In the genomic region with DNA sequence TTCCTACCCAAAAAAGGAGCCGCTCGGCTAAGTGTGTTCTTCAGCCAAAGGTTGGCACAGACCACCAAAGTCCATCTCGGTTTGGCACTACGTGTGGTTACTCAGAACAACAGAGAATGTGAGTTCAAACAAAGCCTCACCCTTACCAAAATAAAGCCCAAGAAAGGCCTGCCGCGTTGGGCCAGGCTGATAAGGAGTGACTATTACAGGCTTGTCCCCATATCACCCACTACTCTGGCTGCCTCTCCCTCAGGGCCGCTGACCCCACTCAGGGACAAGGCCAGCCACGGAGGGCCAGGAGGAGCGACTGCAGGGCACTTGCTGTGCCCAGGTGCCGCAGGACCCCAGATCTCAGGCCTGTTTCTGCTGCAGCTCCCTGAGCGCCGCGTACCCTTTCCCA, we compare ENCODE assay signal across 24 cellular contexts. TPM values are rescaled to one million over a fixed set of nuclear protein-coding genes. Genes with fewer than 3 reads are reported as not detected.
DNase-seq lines count a peak whose midpoint lies in the region; ATAC-seq and TF ChIP-seq lines count a peak whose summit lies in the region.
"Had no signal": no experiment of that assay in that cellular context is flagged by ENCODE, and none has a peak within 500 bp of the region (broad histone marks: within the 10 kb centered on the region; RNA-seq: fewer than 3 reads in every experiment).

No MANE protein-coding gene starts in this region.

- H3K4me1 ChIP-seq in mucosa of descending colon (ENCODE audit: low read depth) (peaks cover 19% of the 10 kb centered on the region), thoracic aorta (ENCODE audit: control insufficient read depth in 1 of 2, low read depth in 2 of 2) (peaks cover 50 to 86% of the 10 kb centered on the region in 2 donors)

- TF ChIP-seq CTCF in mucosa of descending colon (IDR thresholded peaks at IDR 0.05) = no peak
- TF ChIP-seq CTCF in thoracic aorta (IDR thresholded peaks at IDR 0.05) = no peak

- H3K4me3 Mint-ChIP-seq in T-cell = no peak overlapping the region
- H3K4me3 Mint-ChIP-seq: activated B cell treated with CpG ODN at 0.5 μM for 24 hours; activated CD8-positive, alpha-beta T cell treated with anti-CD3 and anti-CD28 coated beads, Interleukin-2, amount 10 ng/mL, durations not matched to agents 7 days and 5 days; activated naive CD8-positive, alpha-beta T cell; activated T-cell treated with anti-CD3 and anti-CD28 coated beads, Interleukin-2, amount 50 U/mL, for 4 hours; CD4-positive, alpha-beta memory T cell; naive thymus-derived CD8-positive, alpha-beta T cell; T-helper 2 cell treated with Interferon-gamma antibody and Interleukin-4, amounts not matched to agents 5 μg/mL and 100 μg/mL, for 36 hours had no signal

- no peaks in the 10 kb centered on the region for H3K27me3 Mint-ChIP-seq in T-cell
- H3K27me3 Mint-ChIP-seq: activated B cell treated with CpG ODN at 0.5 μM for 24 hours; activated naive CD8-positive, alpha-beta T cell; CD4-positive, alpha-beta memory T cell; naive thymus-derived CD8-positive, alpha-beta T cell had no signal

- H3K4me3 ChIP-seq in mucosa of descending colon = no peak overlapping the region
- peak overlapping the region; percentile 31 for H3K4me3 ChIP-seq in thoracic aorta
- H3K4me3 ChIP-seq: lung, Peyer's patch had no signal

- peak; percentile 90 for DNase-seq in astrocyte of the hippocampus (ENCODE audit: low read depth, low spot score)
- DNase-seq in Right ventricle myocardium superior = peak; percentile 73
- DNase-seq in mucosa of descending colon = peak in 2 of 3 donors; percentile 30 to 39
- no peak for DNase-seq in thoracic aorta (ENCODE audit: low spot score)
- DNase-seq in T-cell = no peak
- no peak for DNase-seq in activated T-cell treated with anti-CD3 and anti-CD28 coated beads, Interleukin-2, amount 50 U/mL, for 48 hours
- DNase-seq: activated B cell treated with CpG ODN at 0.5 μM for 24 hours; activated CD8-positive, alpha-beta T cell treated with anti-CD3 and anti-CD28 coated beads, Interleukin-2, amount 10 ng/mL, durations not matched to agents 7 days and 5 days; activated T-cell treated with anti-CD3 and anti-CD28 coated beads, Interleukin-2, amount 50 U/mL, for 4 hours; CD4-positive, alpha-beta memory T cell; DMS153; naive thymus-derived CD8-positive, alpha-beta T cell; NCI-H1436 treated with DMSO at 0.1 percent for 48 hours; NCI-H82; Peyer's patch; stimulated activated CD8-positive, alpha-beta memory T cell treated with anti-CD3 and anti-CD28 coated beads, Interleukin-4, amount 100 ng/mL, for 48 hours; substantia nigra had no signal

- H3K4me1 Mint-ChIP-seq in T-cell = peaks cover 0 to 3% (median 0%) of the 10 kb centered on the region in 3 donors
- H3K4me1 Mint-ChIP-seq: CD4-positive, alpha-beta memory T cell had no signal

- intact Hi-C loops in Right ventricle myocardium superior (cut with DNase I) = loop anchor here (2.0 to 10.0 kb wide), 2 partner anchors 52 to 192 kb away; no protein-coding TSS in a partner anchor
- intact Hi-C loops in mucosa of descending colon (cut with DNase I, micrococcal nuclease) = loop anchor here (5.0 to 10.0 kb wide), 3 partner anchors 190 to 245 kb away; partner anchors contain the start of gene RHOB (in 2 of the 2)

- no peaks in the 10 kb centered on the region for H3K9me3 Mint-ChIP-seq in T-cell
- H3K9me3 Mint-ChIP-seq: activated B cell treated with CpG ODN at 0.5 μM for 24 hours; activated T-cell treated with anti-CD3 and anti-CD28 coated beads, Interleukin-2, amount 50 U/mL, for 4 hours; CD4-positive, alpha-beta memory T cell; naive thymus-derived CD8-positive, alpha-beta T cell; T-helper 2 cell treated with Interferon-gamma antibody and Interleukin-4, amounts not matched to agents 5 μg/mL and 100 μg/mL, for 36 hours had no signal

- POLR2A ChIA-PET in T-cell (lab: Charles Lee) = no interaction called here

- H3K27ac Mint-ChIP-seq in T-cell = no peak overlapping the region
- H3K27ac Mint-ChIP-seq: activated B cell treated with CpG ODN at 0.5 μM for 24 hours; activated CD8-positive, alpha-beta T cell treated with anti-CD3 and anti-CD28 coated beads, Interleukin-2, amount 10 ng/mL, durations not matched to agents 7 days and 5 days; activated naive CD8-positive, alpha-beta T cell; T-helper 2 cell treated with Interferon-gamma antibody and Interleukin-4, amounts not matched to agents 5 μg/mL and 100 μg/mL, for 36 hours had no signal

- no peaks in the 10 kb centered on the region for H3K36me3 ChIP-seq in mucosa of descending colon (ENCODE audit: low read depth)
- peaks cover 15% of the 10 kb centered on the region for H3K36me3 ChIP-seq in thoracic aorta

- ATAC-seq in Right ventricle myocardium superior (ENCODE audit: poor library complexity) (peak; percentile 69), mucosa of descending colon (no peak), thoracic aorta (ENCODE audit: insufficient number of reproducible peaks, low FRiP score, low read depth) (peak; percentile 77), T-cell (replicated peaks in 1 of 4) (no peak), HG02870 (IDR thresholded peaks at IDR 0.05; ENCODE audit: unreplicated experiment) (no peak), HG03139 (IDR thresholded peaks at IDR 0.05; ENCODE audit: unreplicated experiment) (no peak)
- ATAC-seq: activated CD8-positive, alpha-beta T cell treated with anti-CD3 and anti-CD28 coated beads, Interleukin-2, amount 10 ng/mL, durations not matched to agents 7 days and 5 days; activated T-cell treated with anti-CD3 and anti-CD28 coated beads, Interleukin-2, amount 50 U/mL, for 4 hours; naive thymus-derived CD8-positive, alpha-beta T cell had no signal

- peaks cover 42% of the 10 kb centered on the region for H3K36me3 Mint-ChIP-seq in T-cell
- H3K36me3 Mint-ChIP-seq: activated naive CD8-positive, alpha-beta T cell had no signal

- H3K27me3 ChIP-seq in thoracic aorta (replicated peaks; ENCODE audit: insufficient read depth) = no peaks in the 10 kb centered on the region
- H3K27me3 ChIP-seq: Peyer's patch had no signal

- no peaks in the 10 kb centered on the region for H3K9me3 ChIP-seq in mucosa of descending colon
- no peaks in the 10 kb centered on the region for H3K9me3 ChIP-seq in thoracic aorta
- H3K9me3 ChIP-seq: Peyer's patch had no signal

- CTCF ChIA-PET in T-cell (lab: Charles Lee) = no interaction called here

- H3K27ac ChIP-seq in thoracic aorta = peak overlapping the region; percentile 98 to 99
- H3K27ac ChIP-seq: parathyroid adenoma had no signal

RNA-seq across cellular contexts. Expression of gene HS1BP3, which starts 13.8 kb away (rescaled TPM):
- 19.7 TPM for total RNA-seq in Right ventricle myocardium superior
- total RNA-seq in mucosa of descending colon = 10 to 100 TPM; 28.8 to 47.0 (median 29.7) TPM
- total RNA-seq in thoracic aorta = 10 to 100 TPM; 40.7 to 65.8 TPM
- 10 to 100 TPM; 11.1 to 20.7 (median 17.2) TPM for total RNA-seq in T-cell

RNA-seq across cellular contexts. Expression of gene GDF7, which starts 29.8 kb away (rescaled TPM):
- total RNA-seq in Right ventricle myocardium superior (0.38 TPM), mucosa of descending colon (under 1 TPM; 0.14 to 0.73 (median 0.14) TPM), thoracic aorta (10 to 100 TPM; 39.7 to 40.7 TPM), T-cell (under 1 TPM; 0.10 to 0.51 (median 0.16) TPM)
- total RNA-seq: activated CD8-positive, alpha-beta T cell treated with anti-CD3 and anti-CD28 coated beads, Interleukin-2, amount 10 ng/mL, durations not matched to agents 7 days and 5 days; epithelial cell of proximal tubule; naive thymus-derived CD8-positive, alpha-beta T cell had no signal

Comparison
In these comparisons a context has a peak if more than half of its experiments do, and no peak if none do; other contexts are left out.
1. DNase-seq: peak in astrocyte of the hippocampus (single experiment), Right ventricle myocardium superior (single experiment) and mucosa of descending colon (2 of 3); none in thoracic aorta (single experiment), T-cell (0 of 34) and activated T-cell treated with anti-CD3 and anti-CD28 coated beads, Interleukin-2, amount 50 U/mL, for 48 hours (0 of 2).
2. ATAC-seq: peak in Right ventricle myocardium superior (single experiment) and thoracic aorta (single experiment); none in mucosa of descending colon (single experiment), T-cell (0 of 4), HG02870 (single experiment) and HG03139 (single experiment).
3. RNA of gene GDF7, which starts 29.8 kb away (total RNA-seq): 39.7 to 40.7 TPM in thoracic aorta; 0.38 TPM in Right ventricle myocardium superior (single experiment), 0.10 to 0.51 TPM in T-cell and 0.14 to 0.73 TPM in mucosa of descending colon; every median in the first group is over 10 times any median in the second.